ENCODE assay signal across 18 cellular contexts in genomic region chr2:86016581-86016980, GRCh38.
DNase-seq lines count a peak whose midpoint lies in the region; ATAC-seq, FAIRE-seq and TF ChIP-seq lines count a peak whose summit lies in the region.
"Had no signal": no experiment of that assay in that cellular context is flagged by ENCODE, and none has a peak within 500 bp of the region (broad histone marks: within the 10 kb centered on the region; RNA-seq: fewer than 3 reads in every experiment).

No MANE protein-coding gene starts in this region.

- no peaks in the 10 kb centered on the region for H3K79me2 ChIP-seq in MM.1S (ENCODE audit: low read length)
- H3K79me2 ChIP-seq: hepatocyte had no signal

- ATAC-seq in GM21515 (IDR thresholded peaks at IDR 0.05; ENCODE audit: unreplicated experiment) (no peak), HG02852 (IDR thresholded peaks at IDR 0.05; ENCODE audit: unreplicated experiment) (no peak)

- no peaks in the 10 kb centered on the region for H3F3A ChIP-seq in MM.1S (ENCODE audit: insufficient read depth, low read length)

- no peaks in the 10 kb centered on the region for H4K20me1 ChIP-seq in MM.1S (ENCODE audit: insufficient read depth, low read length)

- no peak overlapping the region for H3K9ac ChIP-seq in MM.1S (ENCODE audit: low read length)

- H3K4me2 ChIP-seq in MM.1S (ENCODE audit: low read depth, low read length): no peak overlapping the region
- H3K4me2 ChIP-seq: hepatocyte had no signal

- H3K4me1 ChIP-seq in MM.1S (ENCODE audit: low read length) (peaks cover 8% of the 10 kb centered on the region; the same call in 1 of the 2 replicates), spleen (peaks cover 6 to 31% (median 24%) of the 10 kb centered on the region in 6 donors), small intestine (ENCODE audit: control insufficient read depth in 2 of 2, insufficient read depth in 1 of 2, low read depth in 1 of 2, low read length in 1 of 2) (no peaks in the 10 kb centered on the region)

- DNase-seq in activated naive CD4-positive, alpha-beta T cell treated with anti-CD3 and anti-CD28 coated beads for 36 hours: no peak
- DNase-seq in activated naive CD4-positive, alpha-beta T cell (lab: John Stamatoyannopoulos, UW): no peak
- DNase-seq in MM.1S: no peak
- peak; percentile 63 for DNase-seq in coronary artery (ENCODE audit: low spot score)
- DNase-seq in spleen: peak; percentile 54
- no peak for DNase-seq in small intestine
- DNase-seq: activated CD8-positive, alpha-beta memory T cell treated with anti-CD3 and anti-CD28 coated beads for 24 hours; DND-41; GOT3; kidney; NCI-H1417 treated with DMSO at 0.1 percent for 48 hours; retina had no signal

- TF ChIP-seq POLR2A in spleen (IDR thresholded peaks at IDR 0.05): no peak

- peaks cover 9% of the 10 kb centered on the region for H3K4me1 Mint-ChIP-seq in activated naive CD4-positive, alpha-beta T cell treated with anti-CD3 and anti-CD28 coated beads for 36 hours (ENCODE audit: low read depth)
- H3K4me1 Mint-ChIP-seq: neural crest cell had no signal

- FAIRE-seq in small intestine (lab: Jason Lieb, UNC): no peak
- FAIRE-seq: kidney had no signal

- WGBS in spleen, 5 donors: 91 to 94% (median 93%) methylated on average over 12 of the region's 12 CpGs
- 52 to 82% (median 68%) methylated on average over 12 of the region's 12 CpGs for WGBS in small intestine, 3 donors

- no peaks in the 10 kb centered on the region for H3K27me3 Mint-ChIP-seq in activated naive CD4-positive, alpha-beta T cell treated with anti-CD3 and anti-CD28 coated beads for 36 hours (ENCODE audit: low read depth)

- H3K27ac ChIP-seq in MM.1S (ENCODE audit: low read length) (no peak overlapping the region), coronary artery (no peak overlapping the region), spleen (peak overlapping the region; percentile 63 to 81 (median 78)), small intestine (ENCODE audit: low read depth in 1 of 2, low read length in 1 of 2) (no peak overlapping the region)
- H3K27ac ChIP-seq: hepatocyte had no signal

- 0 out of 2 replicates have a peak overlapping the region, but pooled peaks have one; percentile 39 for H2AFZ ChIP-seq in MM.1S (ENCODE audit: low read length)
- H2AFZ ChIP-seq: hepatocyte had no signal

- TF ChIP-seq CTCF in MM.1S (IDR thresholded peaks at IDR 0.05; ENCODE audit: low read length) (no peak), coronary artery (IDR thresholded peaks at IDR 0.05) (no peak), spleen (IDR thresholded peaks at IDR 0.05 in 8 of 11, conservative IDR thresholded peaks at IDR 0.05 in 3 of 11) (no peak)

- no peaks in the 10 kb centered on the region for H3K9me2 ChIP-seq in MM.1S (replicated peaks; ENCODE audit: insufficient read depth, low read length)

- peak overlapping the region; percentile 30 for H3K27ac Mint-ChIP-seq in activated naive CD4-positive, alpha-beta T cell treated with anti-CD3 and anti-CD28 coated beads for 36 hours

- H3K9me3 ChIP-seq in MM.1S (replicated peaks; ENCODE audit: insufficient read depth, low read length) (no peaks in the 10 kb centered on the region), spleen (peaks cover 0 to 14% (median 8%) of the 10 kb centered on the region in 8 donors), small intestine (ENCODE audit: control insufficient read depth, low read depth) (no peaks in the 10 kb centered on the region)

- H3K27me3 ChIP-seq in MM.1S (replicated peaks; ENCODE audit: insufficient read depth, low read length) (no peaks in the 10 kb centered on the region), spleen (replicated peaks in 1 of 7) (no peaks in the 10 kb centered on the region), small intestine (ENCODE audit: control insufficient read depth in 2 of 2, insufficient read depth in 2 of 2, low read length in 2 of 2) (no peaks in the 10 kb centered on the region)
- H3K27me3 ChIP-seq: hepatocyte, Peyer's patch, upper lobe of left lung had no signal

- H3K36me3 ChIP-seq in MM.1S (replicated peaks; ENCODE audit: insufficient read depth, low read length) (no peaks in the 10 kb centered on the region), spleen (no peaks in the 10 kb centered on the region), small intestine (ENCODE audit: control insufficient read depth in 2 of 2, insufficient read depth in 2 of 2, low read length in 2 of 2) (no peaks in the 10 kb centered on the region)
- H3K36me3 ChIP-seq: Peyer's patch, upper lobe of left lung had no signal

- peaks cover 11% of the 10 kb centered on the region for H3K9me3 Mint-ChIP-seq in activated naive CD4-positive, alpha-beta T cell treated with anti-CD3 and anti-CD28 coated beads for 36 hours

- CTCF ChIA-PET in activated naive CD4-positive, alpha-beta T cell treated with anti-CD3 and anti-CD28 coated beads for 36 hours (lab: Charles Lee): no interaction called here

- no peak overlapping the region for H3K4me3 ChIP-seq in MM.1S (ENCODE audit: low read length)
- no peak overlapping the region for H3K4me3 ChIP-seq in coronary artery
- peak overlapping the region in 2 of 8 donors; percentile 7 to 43 for H3K4me3 ChIP-seq in spleen
- H3K4me3 ChIP-seq in small intestine (ENCODE audit: low read depth in 1 of 2, low read length in 2 of 2): no peak overlapping the region
- H3K4me3 ChIP-seq: hepatocyte, Peyer's patch, upper lobe of left lung had no signal

- H3K4me3 Mint-ChIP-seq in activated naive CD4-positive, alpha-beta T cell treated with anti-CD3 and anti-CD28 coated beads for 36 hours: peak overlapping the region; percentile 20
- H3K4me3 Mint-ChIP-seq: neural crest cell had no signal

- H3K36me3 Mint-ChIP-seq in activated naive CD4-positive, alpha-beta T cell treated with anti-CD3 and anti-CD28 coated beads for 36 hours (ENCODE audit: low read depth): no peaks in the 10 kb centered on the region

- intact Hi-C loops in activated naive CD4-positive, alpha-beta T cell treated with anti-CD3 and anti-CD28 coated beads for 36 hours (cut with micrococcal nuclease): loop anchor here (2.0 kb wide), 1 partner anchor 22 kb away; no protein-coding TSS in a partner anchor
- intact Hi-C loops in spleen (cut with DNase I; ENCODE audit: low total_unique reads): no loop called here

Comparison
In these comparisons a context has a peak if more than half of its experiments do, and no peak if none do; other contexts are left out.
1. DNase-seq: peak in coronary artery (single experiment) and spleen (single experiment); none in activated naive CD4-positive, alpha-beta T cell treated with anti-CD3 and anti-CD28 coated beads for 36 hours (single experiment), activated naive CD4-positive, alpha-beta T cell (0 of 4), MM.1S (single experiment) and small intestine (single experiment).
2. H3K27ac ChIP-seq: peak in spleen (8 of 8); none in MM.1S (single experiment), coronary artery (0 of 2) and small intestine (0 of 2).